In the genomic region with DNA sequence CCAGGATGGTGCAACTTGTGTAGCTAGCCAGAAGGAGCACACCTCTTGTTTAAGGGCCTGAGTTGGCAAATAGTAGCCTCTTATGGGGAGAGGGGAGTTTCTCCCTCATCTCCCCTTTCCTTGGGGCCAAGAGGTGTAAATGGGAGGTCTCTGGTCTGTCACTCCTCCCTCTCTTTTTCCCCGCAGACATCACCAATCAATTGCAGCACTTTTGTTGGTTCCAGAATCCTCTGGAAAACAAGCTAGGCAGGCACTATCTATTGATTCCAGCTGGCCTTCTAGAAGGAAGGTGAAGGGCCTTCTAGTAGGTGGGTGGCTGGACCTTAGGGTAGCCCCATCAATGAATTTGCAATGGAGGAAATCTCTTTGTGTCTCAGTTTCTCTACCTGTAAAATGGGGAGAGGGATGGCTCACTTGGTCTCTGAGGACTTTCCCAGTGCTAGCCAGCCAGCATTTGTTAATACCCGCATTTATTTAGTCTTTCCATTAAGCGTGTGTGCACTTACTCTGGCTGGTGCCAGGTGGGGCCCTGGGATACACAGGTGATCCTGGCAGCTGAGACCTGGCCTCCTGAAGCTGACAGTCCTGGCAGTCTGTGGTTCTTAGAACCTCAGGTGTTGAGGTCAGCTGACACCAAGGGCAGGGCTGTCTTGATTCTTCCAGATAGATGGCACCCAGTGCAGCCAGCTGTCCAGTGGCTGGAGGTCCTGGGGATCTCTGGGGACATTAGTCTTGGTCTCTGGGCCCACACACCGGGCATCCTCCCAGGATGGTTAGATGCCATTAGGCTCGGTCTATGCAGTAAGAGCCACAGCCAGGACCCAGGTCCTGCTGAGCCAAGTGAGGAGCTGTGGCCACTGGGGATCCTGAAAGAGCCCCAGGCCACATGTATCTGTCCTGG, we compare ENCODE assay signal across 29 cellular contexts. TPM values are rescaled to one million over a fixed set of nuclear protein-coding genes. Genes with fewer than 3 reads are reported as not detected.
DNase-seq lines count a peak whose midpoint lies in the region; ATAC-seq, FAIRE-seq and TF ChIP-seq lines count a peak whose summit lies in the region.
"Had no signal": no experiment of that assay in that cellular context is flagged by ENCODE, and none has a peak within 500 bp of the region (broad histone marks: within the 10 kb centered on the region; RNA-seq: fewer than 3 reads in every experiment).

No MANE protein-coding gene starts in this region.

- intact Hi-C loops in activated naive CD4-positive, alpha-beta T cell treated with anti-CD3 and anti-CD28 coated beads for 36 hours (cut with micrococcal nuclease) = loop anchor here (5.0 kb wide), 2 partner anchors 114 to 134 kb away; no protein-coding TSS in a partner anchor
- intact Hi-C loops in K562 (cut with micrococcal nuclease) = loop anchor here (5.0 kb wide), 1 partner anchor 51 kb away; the partner anchor contains the start of gene TSPAN18
- intact Hi-C loops in right cardiac atrium (cut with DNase I) = loop anchor here in 2 of 4 donors (5.0 kb wide), 1 partner anchor 51 kb away; the partner anchor contains the start of gene TSPAN18 (in 2 of the 2)
- intact Hi-C loops in sigmoid colon (cut with DNase I) = loop anchor here (5.0 kb wide), 2 partner anchors 89 to 151 kb away; no protein-coding TSS in a partner anchor
- intact Hi-C loops in OCI-LY7 (cut with micrococcal nuclease; ENCODE audit: unreplicated experiment) = loop anchor here (5.0 kb wide), 1 partner anchor 221 kb away; no protein-coding TSS in a partner anchor

- H3K4me1 Mint-ChIP-seq in activated naive CD4-positive, alpha-beta T cell treated with anti-CD3 and anti-CD28 coated beads, Interleukin-2, amount 10 ng/mL, durations not matched to agents 7 days and 5 days = peaks cover 6% of the 10 kb centered on the region
- H3K4me1 Mint-ChIP-seq in activated naive CD4-positive, alpha-beta T cell treated with anti-CD3 and anti-CD28 coated beads for 36 hours (ENCODE audit: low read depth) = peaks cover 6% of the 10 kb centered on the region

- H3K36me3 ChIP-seq in K562 (ENCODE audit: control insufficient read depth, insufficient read depth, low read length) (no peaks in the 10 kb centered on the region), sigmoid colon (no peaks in the 10 kb centered on the region), OCI-LY7 (ENCODE audit: insufficient read depth, low read length) (no peaks in the 10 kb centered on the region)
- H3K36me3 ChIP-seq: ascending aorta, esophagus squamous epithelium had no signal

- FAIRE-seq in K562 (lab: Jason Lieb, UNC) = no peak
- FAIRE-seq in urothelium cell line (lab: Jason Lieb, UNC) = no peak
- FAIRE-seq: G401.6 had no signal

- TF ChIP-seq CTCF in K562 (IDR thresholded peaks at IDR 0.05 in 2 of 3, conservative IDR thresholded peaks at IDR 0.05 in 1 of 3; ENCODE audit: insufficient read depth in 2 of 3, low read depth in 1 of 3, low read length in 3 of 3) (no peak), sigmoid colon (IDR thresholded peaks at IDR 0.05) (no peak), OCI-LY7 (conservative IDR thresholded peaks at IDR 0.05; ENCODE audit: low read length) (no peak)

- DNase-seq in activated naive CD4-positive, alpha-beta T cell treated with anti-CD3 and anti-CD28 coated beads, Interleukin-2, amount 10 ng/mL, durations not matched to agents 7 days and 5 days = peak; percentile 13
- no peak for DNase-seq in activated naive CD4-positive, alpha-beta T cell treated with anti-CD3 and anti-CD28 coated beads for 36 hours
- DNase-seq in K562 (ENCODE audit: extremely low read depth in 1 of 4, low spot score in 3 of 4) (peak; percentile 21 to 45 (median 27)), right cardiac atrium (peak in 1 of 3 donors; percentile 40), sigmoid colon (peak; percentile 46), urothelium cell line (ENCODE audit: low spot score) (no peak), cerebellum (ENCODE audit: low spot score) (no peak), OCI-LY7 (ENCODE audit: low spot score) (no peak)
- DNase-seq: 8988T; activated CD4-positive, alpha-beta T cell treated with anti-CD3 and anti-CD28 coated beads, Interleukin-2, amount 50 U/mL, for 1 hour; activated CD4-positive, CD25-positive, alpha-beta regulatory T cell; activated gamma-delta T cell; activated T-cell treated with anti-CD3 and anti-CD28 coated beads, Interleukin-2, amount 50 U/mL, for 1 hour; Calu3; caudate nucleus; CD4-positive, CD25-positive, alpha-beta regulatory T cell; DMS79; esophagus squamous epithelium; foreskin melanocyte; hippocampal formation; NCI-H1092; NCI-H1694; NCI-H446 treated with DMSO at 0.1 percent for 48 hours; RPMI8226; stimulated activated naive CD4-positive, alpha-beta T cell; T-helper 1 cell had no signal

- H4K20me1 ChIP-seq in K562 (replicated peaks; ENCODE audit: control insufficient read depth, insufficient read depth, low read length) = peaks cover 5% of the 10 kb centered on the region; the same call in 1 of the 2 replicates
- no peaks in the 10 kb centered on the region for H4K20me1 ChIP-seq in OCI-LY7 (ENCODE audit: insufficient read depth, low read length)

- TF ChIP-seq EP300 in K562 (IDR thresholded peaks at IDR 0.05; ENCODE audit: low read length) = no peak
- no peak for TF ChIP-seq EP300 in sigmoid colon (IDR thresholded peaks at IDR 0.05)

- no peak overlapping the region for H3K4me3 ChIP-seq in K562
- H3K4me3 ChIP-seq in right cardiac atrium (ENCODE audit: low read length) = no peak overlapping the region
- no peak overlapping the region for H3K4me3 ChIP-seq in sigmoid colon
- no peak overlapping the region for H3K4me3 ChIP-seq in OCI-LY7 (ENCODE audit: low read depth, low read length, poor library complexity, severe bottlenecking)
- H3K4me3 ChIP-seq: ascending aorta, esophagus squamous epithelium had no signal

- in situ Hi-C loops in K562 (cut with MboI) = no loop called here

- no peaks in the 10 kb centered on the region for H3K79me2 ChIP-seq in K562 (ENCODE audit: control insufficient read depth, insufficient read depth, low read length)
- H3K79me2 ChIP-seq in OCI-LY7 (ENCODE audit: insufficient read depth, low read depth, low read length) = no peaks in the 10 kb centered on the region

- no peak for TF ChIP-seq RAD21 in K562 (CRISPR knock-in tag; conservative IDR thresholded peaks at IDR 0.05 in 1 of 2, IDR thresholded peaks at IDR 0.05 in 1 of 2)

- no peaks in the 10 kb centered on the region for H3K36me3 Mint-ChIP-seq in activated naive CD4-positive, alpha-beta T cell treated with anti-CD3 and anti-CD28 coated beads, Interleukin-2, amount 10 ng/mL, durations not matched to agents 7 days and 5 days
- no peaks in the 10 kb centered on the region for H3K36me3 Mint-ChIP-seq in activated naive CD4-positive, alpha-beta T cell treated with anti-CD3 and anti-CD28 coated beads for 36 hours (ENCODE audit: low read depth)

- H2AFZ ChIP-seq in K562 (ENCODE audit: low read depth, low read length) (peak overlapping the region; percentile 68), OCI-LY7 (ENCODE audit: low read length) (no peak overlapping the region)

- BruUV-seq in K562 (replicated peaks; lab: Mats Ljungman, UMichigan) (no TSS peak), OCI-LY7 (replicated peaks; lab: Mats Ljungman, UMichigan) (no TSS peak)

- no peak overlapping the region for H3K9ac ChIP-seq in K562 (ENCODE audit: insufficient read depth in 1 of 2, low read depth in 2 of 2, low read length in 2 of 2)

- H3K4me2 ChIP-seq in K562 (ENCODE audit: insufficient read depth, low read length) (0 out of 2 replicates have a peak overlapping the region, but pooled peaks have one; percentile 22), OCI-LY7 (ENCODE audit: low read length) (no peak overlapping the region)

- H3K4me1 ChIP-seq in K562 (replicated peaks in 1 of 2; ENCODE audit: control insufficient read depth in 2 of 2, insufficient read depth in 2 of 2, low read length in 2 of 2) (peaks cover 8 to 30% of the 10 kb centered on the region in 2 experiments; a peak in 3 of 5 replicates), right cardiac atrium (ENCODE audit: control insufficient read depth, insufficient read depth, low read length) (peaks cover 33% of the 10 kb centered on the region), sigmoid colon (peaks cover 0 to 70% (median 65%) of the 10 kb centered on the region in 4 donors), OCI-LY7 (ENCODE audit: insufficient read depth, low read length, poor library complexity, severe bottlenecking) (no peaks in the 10 kb centered on the region)

- CTCF ChIA-PET in activated naive CD4-positive, alpha-beta T cell treated with anti-CD3 and anti-CD28 coated beads, Interleukin-2, amount 10 ng/mL, durations not matched to agents 7 days and 5 days (lab: Charles Lee) = interaction anchor here (0.6 to 1.1 kb wide), 3 partner anchors 18 to 383 kb away, joined by 3 read pairs; no protein-coding TSS in a partner anchor
- CTCF ChIA-PET in activated naive CD4-positive, alpha-beta T cell treated with anti-CD3 and anti-CD28 coated beads for 36 hours (lab: Charles Lee) = no interaction called here
- CTCF ChIA-PET in K562 (lab: Yijun Ruan, JAX; ENCODE audit: low intra/inter-chr PET ratio) (no interaction called here), OCI-LY7 (lab: Charles Lee; ENCODE audit: unreplicated experiment) (no interaction called here)

- H3K27me3 Mint-ChIP-seq in activated naive CD4-positive, alpha-beta T cell treated with anti-CD3 and anti-CD28 coated beads, Interleukin-2, amount 10 ng/mL, durations not matched to agents 7 days and 5 days = peaks cover 4% of the 10 kb centered on the region
- H3K27me3 Mint-ChIP-seq in activated naive CD4-positive, alpha-beta T cell treated with anti-CD3 and anti-CD28 coated beads for 36 hours (ENCODE audit: low read depth) = no peaks in the 10 kb centered on the region

- H3K27me3 ChIP-seq in K562 (ENCODE audit: control insufficient read depth in 2 of 2, insufficient read depth in 2 of 2, low read length in 2 of 2) = peaks cover 3 to 10% of the 10 kb centered on the region in 2 experiments; a peak in 3 of 5 replicates
- H3K27me3 ChIP-seq in right cardiac atrium (ENCODE audit: control insufficient read depth, insufficient read depth) = no peaks in the 10 kb centered on the region
- no peaks in the 10 kb centered on the region for H3K27me3 ChIP-seq in sigmoid colon
- H3K27me3 ChIP-seq: ascending aorta, esophagus squamous epithelium had no signal

- H3K9me2 ChIP-seq in OCI-LY7 (ENCODE audit: insufficient read depth, low read length) = no peaks in the 10 kb centered on the region

- no peak for ATAC-seq in K562
- ATAC-seq in right cardiac atrium = no peak

- POLR2A ChIA-PET in K562 (lab: Yijun Ruan, JAX) (interaction anchor here (0.6 kb wide), 1 partner anchor 381 kb away, joined by 3 read pairs; no protein-coding TSS in a partner anchor), OCI-LY7 (lab: Charles Lee) (interaction anchor here (1.0 kb wide), 1 partner anchor 11 kb away, joined by 3 read pairs; no protein-coding TSS in a partner anchor)

- H3K9me3 ChIP-seq in K562 (replicated peaks; ENCODE audit: control insufficient read depth, insufficient read depth, low read depth, low read length) = no peaks in the 10 kb centered on the region; the same call in 1 of the 2 replicates
- H3K9me3 ChIP-seq in right cardiac atrium (ENCODE audit: control insufficient read depth, low read length) = no peaks in the 10 kb centered on the region
- H3K9me3 ChIP-seq in sigmoid colon = no peaks in the 10 kb centered on the region
- H3K9me3 ChIP-seq in OCI-LY7 (ENCODE audit: low read length) = no peaks in the 10 kb centered on the region
- H3K9me3 ChIP-seq: ascending aorta, esophagus squamous epithelium had no signal

- no peak for TF ChIP-seq POLR2A in K562 (conservative IDR thresholded peaks at IDR 0.05)
- TF ChIP-seq POLR2A in sigmoid colon (IDR thresholded peaks at IDR 0.05) = no peak

- no peak overlapping the region for H3K27ac ChIP-seq in K562 (ENCODE audit: extremely low read depth, low read depth, low read length)
- peak overlapping the region; percentile 13 for H3K27ac ChIP-seq in right cardiac atrium (ENCODE audit: low read length)
- H3K27ac ChIP-seq in sigmoid colon = peak overlapping the region in 2 of 4 donors; percentile 85 to 91
- H3K27ac ChIP-seq in OCI-LY7 (ENCODE audit: low read depth, low read length, poor library complexity, severe bottlenecking) = no peak overlapping the region
- H3K27ac ChIP-seq: ascending aorta had no signal

- 76% methylated on average over 5 of the region's 5 CpGs for WGBS in K562 (ENCODE audit: insufficient coverage, low coverage, missing lambda C conversion rate)
- 90% methylated on average over 5 of the region's 5 CpGs for WGBS in right cardiac atrium
- WGBS in sigmoid colon, 2 donors = 96 to 97% methylated on average over 5 of the region's 5 CpGs

- no peak overlapping the region for H3K4me3 Mint-ChIP-seq in activated naive CD4-positive, alpha-beta T cell treated with anti-CD3 and anti-CD28 coated beads, Interleukin-2, amount 10 ng/mL, durations not matched to agents 7 days and 5 days
- no peak overlapping the region for H3K4me3 Mint-ChIP-seq in activated naive CD4-positive, alpha-beta T cell treated with anti-CD3 and anti-CD28 coated beads for 36 hours
- H3K4me3 Mint-ChIP-seq: CD4-positive, CD25-positive, alpha-beta regulatory T cell had no signal

- no peak overlapping the region for H3K27ac Mint-ChIP-seq in activated naive CD4-positive, alpha-beta T cell treated with anti-CD3 and anti-CD28 coated beads, Interleukin-2, amount 10 ng/mL, durations not matched to agents 7 days and 5 days
- no peak overlapping the region for H3K27ac Mint-ChIP-seq in activated naive CD4-positive, alpha-beta T cell treated with anti-CD3 and anti-CD28 coated beads for 36 hours

- H3K9me3 Mint-ChIP-seq in activated naive CD4-positive, alpha-beta T cell treated with anti-CD3 and anti-CD28 coated beads, Interleukin-2, amount 10 ng/mL, durations not matched to agents 7 days and 5 days = no peaks in the 10 kb centered on the region
- no peaks in the 10 kb centered on the region for H3K9me3 Mint-ChIP-seq in activated naive CD4-positive, alpha-beta T cell treated with anti-CD3 and anti-CD28 coated beads for 36 hours
- H3K9me3 Mint-ChIP-seq: CD4-positive, CD25-positive, alpha-beta regulatory T cell had no signal

- no peaks in the 10 kb centered on the region for H3K9me1 ChIP-seq in K562 (ENCODE audit: control insufficient read depth, insufficient read depth, low read length)

RNA-seq across cellular contexts. Expression of gene TSPAN18, which starts 51.7 kb away (rescaled TPM):
- total RNA-seq in activated naive CD4-positive, alpha-beta T cell treated with anti-CD3 and anti-CD28 coated beads for 36 hours = 1 to 10 TPM; 7.3 to 8.4 TPM
- 0.25 TPM in 1 of 2 replicates, not detected in the other for total RNA-seq in K562 (2011; cell fraction: chromatin; rRNA removed; ENCODE audit: low replicate concordance)
- total RNA-seq in K562 (2011; cell fraction: nucleolus; rRNA removed) = not detected in 2 replicates
- not detected in 2 replicates for total RNA-seq in K562 (2011; cell fraction: nucleoplasm; rRNA removed)
- total RNA-seq in K562 (2014; rRNA removed) (0.20 TPM in 1 of 2 replicates, not detected in the other), K562 (2014; rRNA removed; fragmentation: Illumina TruSeq; extraction: Trizol) (0.10 and 0.22 TPM in 2 replicates), K562 (2015; rRNA removed; fragmentation: Illumina TruSeq; extraction: Trizol) (0.22 and 0.26 TPM in 2 replicates), K562 (2021) (0.35 and 0.60 TPM in 2 replicates), right cardiac atrium (100 to 1,000 TPM; 158 to 236 (median 207) TPM), sigmoid colon (10 to 100 TPM; 13.8 to 75.3 (median 23.0) TPM), cerebellum (31.9 TPM), OCI-LY7 (2022) (not detected in 2 replicates)
- polyA plus RNA-seq in K562 (2011; rRNA removed) (0.12 TPM in 1 of 2 replicates, not detected in the other), K562 (2014; fragmentation: Illumina TruSeq; extraction: Trizol) (0.34 and 0.61 TPM in 2 replicates), K562 (2014; fragmentation: Nextera tagmentation; extraction: Ambion mirVana) (not detected), K562 (2014; rRNA removed) (0.17 and 0.59 TPM in 2 replicates), right cardiac atrium (120 TPM), sigmoid colon (1 to 10 TPM in 2 of 3 donors, under 1 TPM in 1; 0.23 to 8.0 (median 7.2) TPM)
- 0.01 and 0.06 TPM in 2 replicates for polyA plus RNA-seq in K562 (2011; cell fraction: cytosol; rRNA removed)
- 0.10 and 0.14 TPM in 2 replicates for polyA plus RNA-seq in K562 (2011; cell fraction: nucleus; rRNA removed)
- polyA plus RNA-seq in K562 (2012) = 0.79 and 2.3 TPM in 2 replicates
- polyA minus RNA-seq in K562 (2011; rRNA and poly(A)+ RNA removed) = not detected in 2 replicates
- not detected in 2 replicates for polyA minus RNA-seq in K562 (2011; cell fraction: cytosol; rRNA and poly(A)+ RNA removed)
- polyA minus RNA-seq in K562 (2011; cell fraction: nucleus; rRNA and poly(A)+ RNA removed) = 0.11 TPM in 1 of 2 replicates, not detected in the other
- total RNA-seq in OCI-LY7 (2014; rRNA removed; shearing (Covaris generic)) = not detected in 2 replicates
- total RNA-seq: Calu3, HT1080 had no signal

Comparison
In these comparisons a context has a peak if more than half of its experiments do, and no peak if none do; other contexts are left out.
1. DNase-seq: peak in activated naive CD4-positive, alpha-beta T cell treated with anti-CD3 and anti-CD28 coated beads, Interleukin-2, amount 10 ng/mL, durations not matched to agents 7 days and 5 days (single experiment), K562 (4 of 4) and sigmoid colon (single experiment); none in activated naive CD4-positive, alpha-beta T cell treated with anti-CD3 and anti-CD28 coated beads for 36 hours (single experiment), urothelium cell line (single experiment), cerebellum (single experiment) and OCI-LY7 (single experiment).
2. RNA of gene TSPAN18, which starts 51.7 kb away (total RNA-seq): 158 to 236 TPM in right cardiac atrium, 31.9 TPM in cerebellum (single experiment), 13.8 to 75.3 TPM in sigmoid colon and 7.3 to 8.4 TPM in activated naive CD4-positive, alpha-beta T cell treated with anti-CD3 and anti-CD28 coated beads for 36 hours; 0.10 to 0.60 TPM in K562 and not detected in OCI-LY7; every median in the first group is over 4 times any median in the second.